Comparison of ENCODE assay signal across 1 cellular context in the genomic region with DNA sequence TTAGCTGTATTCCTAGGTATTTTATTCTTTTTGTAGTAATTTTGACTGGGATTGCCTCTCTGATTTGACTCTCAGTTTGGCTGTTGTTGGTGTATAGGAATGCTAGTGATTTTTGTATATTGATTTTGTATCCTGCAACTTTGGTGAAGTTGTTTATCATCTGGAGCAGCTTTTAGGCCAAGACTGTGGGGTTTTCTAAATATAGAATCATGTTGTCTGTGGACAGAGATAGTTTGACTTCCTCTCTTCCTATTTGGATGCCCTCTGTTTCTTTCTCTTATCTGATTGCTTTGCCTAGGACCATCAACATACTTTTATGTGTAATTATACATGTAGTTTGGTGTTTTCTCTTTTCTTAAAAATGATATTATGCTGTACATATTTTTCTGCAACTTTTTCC.
A peak's percentile ranks its signal among the peaks of the same experiment; 100 is the strongest.
TF ChIP-seq lines count a peak whose summit lies in the region.

No MANE protein-coding gene starts in this region.

TF ChIP-seq in K562, 482 proteins besides CTCF, POLR2A, EP300 and RAD21 (continued from another document and continues in another):
- TF ChIP-seq, protein P1, sequence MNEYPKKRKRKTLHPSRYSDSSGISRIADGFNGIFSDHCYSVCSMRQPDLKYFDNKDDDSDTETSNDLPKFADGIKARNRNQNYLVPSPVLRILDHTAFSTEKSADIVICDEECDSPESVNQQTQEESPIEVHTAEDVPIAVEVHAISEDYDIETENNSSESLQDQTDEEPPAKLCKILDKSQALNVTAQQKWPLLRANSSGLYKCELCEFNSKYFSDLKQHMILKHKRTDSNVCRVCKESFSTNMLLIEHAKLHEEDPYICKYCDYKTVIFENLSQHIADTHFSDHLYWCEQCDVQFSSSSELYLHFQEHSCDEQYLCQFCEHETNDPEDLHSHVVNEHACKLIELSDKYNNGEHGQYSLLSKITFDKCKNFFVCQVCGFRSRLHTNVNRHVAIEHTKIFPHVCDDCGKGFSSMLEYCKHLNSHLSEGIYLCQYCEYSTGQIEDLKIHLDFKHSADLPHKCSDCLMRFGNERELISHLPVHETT (CRISPR knock-in tag; conservative IDR thresholded peaks at IDR 0.05 in 1 of 2, IDR thresholded peaks at IDR 0.05 in 1 of 2), result no peak
- TF ChIP-seq ZZZ3 (IDR thresholded peaks at IDR 0.05) (no peak), NR1H2 (CRISPR knock-in tag; IDR thresholded peaks at IDR 0.05) (no peak), ZNF830 (CRISPR knock-in tag; IDR thresholded peaks at IDR 0.05) (no peak), HDAC1 (IDR thresholded peaks at IDR 0.05) (peak in 1 of 2 experiments; percentile 59; a peak in 2 of 4 replicates), TEAD4 (IDR thresholded peaks at IDR 0.05; ENCODE audit: low read length) (peak; percentile 82), TEAD4 (CRISPR knock-in tag; IDR thresholded peaks at IDR 0.05; ENCODE audit: borderline replicate concordance) (no peak), GATAD2B (IDR thresholded peaks at IDR 0.05; ENCODE audit: borderline replicate concordance) (no peak), FUS (optimal IDR thresholded peaks at IDR 0.05; ENCODE audit: low read depth, low read length) (no peak), SP2 (IDR thresholded peaks at IDR 0.05; ENCODE audit: extremely low read depth, low read depth, low read length, poor library complexity, severe bottlenecking) (no peak), MIER1 (IDR thresholded peaks at IDR 0.05; ENCODE audit: low read depth) (no peak), ZNF431 (CRISPR knock-in tag; IDR thresholded peaks at IDR 0.05) (no peak), SIRT6 (IDR thresholded peaks at IDR 0.05; ENCODE audit: low read depth, low read length) (no peak), SMC3 (conservative IDR thresholded peaks at IDR 0.05; ENCODE audit: insufficient read depth, low read depth, low read length) (no peak), PCBP1 (IDR thresholded peaks at IDR 0.05; ENCODE audit: low read depth, low read length, poor library complexity, severe bottlenecking) (no peak), GTF2A2 (tag; IDR thresholded peaks at IDR 0.05) (no peak), NR2C1 (IDR thresholded peaks at IDR 0.05) (0 out of 2 replicates have a peak, but pooled peaks have one; percentile 30), NR2C1 (tag; IDR thresholded peaks at IDR 0.05) (no peak), BMI1 (IDR thresholded peaks at IDR 0.05; ENCODE audit: low read length) (no peak), KLF10 (CRISPR knock-in tag; IDR thresholded peaks at IDR 0.05) (no peak), TFAM (CRISPR knock-in tag; conservative IDR thresholded peaks at IDR 0.05) (no peak)
- TF ChIP-seq, protein P2, sequence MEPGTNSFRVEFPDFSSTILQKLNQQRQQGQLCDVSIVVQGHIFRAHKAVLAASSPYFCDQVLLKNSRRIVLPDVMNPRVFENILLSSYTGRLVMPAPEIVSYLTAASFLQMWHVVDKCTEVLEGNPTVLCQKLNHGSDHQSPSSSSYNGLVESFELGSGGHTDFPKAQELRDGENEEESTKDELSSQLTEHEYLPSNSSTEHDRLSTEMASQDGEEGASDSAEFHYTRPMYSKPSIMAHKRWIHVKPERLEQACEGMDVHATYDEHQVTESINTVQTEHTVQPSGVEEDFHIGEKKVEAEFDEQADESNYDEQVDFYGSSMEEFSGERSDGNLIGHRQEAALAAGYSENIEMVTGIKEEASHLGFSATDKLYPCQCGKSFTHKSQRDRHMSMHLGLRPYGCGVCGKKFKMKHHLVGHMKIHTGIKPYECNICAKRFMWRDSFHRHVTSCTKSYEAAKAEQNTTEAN (CRISPR knock-in tag; IDR thresholded peaks at IDR 0.05), result no peak
- TF ChIP-seq, protein P3, sequence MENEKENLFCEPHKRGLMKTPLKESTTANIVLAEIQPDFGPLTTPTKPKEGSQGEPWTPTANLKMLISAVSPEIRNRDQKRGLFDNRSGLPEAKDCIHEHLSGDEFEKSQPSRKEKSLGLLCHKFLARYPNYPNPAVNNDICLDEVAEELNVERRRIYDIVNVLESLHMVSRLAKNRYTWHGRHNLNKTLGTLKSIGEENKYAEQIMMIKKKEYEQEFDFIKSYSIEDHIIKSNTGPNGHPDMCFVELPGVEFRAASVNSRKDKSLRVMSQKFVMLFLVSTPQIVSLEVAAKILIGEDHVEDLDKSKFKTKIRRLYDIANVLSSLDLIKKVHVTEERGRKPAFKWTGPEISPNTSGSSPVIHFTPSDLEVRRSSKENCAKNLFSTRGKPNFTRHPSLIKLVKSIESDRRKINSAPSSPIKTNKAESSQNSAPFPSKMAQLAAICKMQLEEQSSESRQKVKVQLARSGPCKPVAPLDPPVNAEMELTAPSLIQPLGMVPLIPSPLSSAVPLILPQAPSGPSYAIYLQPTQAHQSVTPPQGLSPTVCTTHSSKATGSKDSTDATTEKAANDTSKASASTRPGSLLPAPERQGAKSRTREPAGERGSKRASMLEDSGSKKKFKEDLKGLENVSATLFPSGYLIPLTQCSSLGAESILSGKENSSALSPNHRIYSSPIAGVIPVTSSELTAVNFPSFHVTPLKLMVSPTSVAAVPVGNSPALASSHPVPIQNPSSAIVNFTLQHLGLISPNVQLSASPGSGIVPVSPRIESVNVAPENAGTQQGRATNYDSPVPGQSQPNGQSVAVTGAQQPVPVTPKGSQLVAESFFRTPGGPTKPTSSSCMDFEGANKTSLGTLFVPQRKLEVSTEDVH (IDR thresholded peaks at IDR 0.05; ENCODE audit: low read depth, partially characterized antibody), result no peak
- TF ChIP-seq, protein P4, sequence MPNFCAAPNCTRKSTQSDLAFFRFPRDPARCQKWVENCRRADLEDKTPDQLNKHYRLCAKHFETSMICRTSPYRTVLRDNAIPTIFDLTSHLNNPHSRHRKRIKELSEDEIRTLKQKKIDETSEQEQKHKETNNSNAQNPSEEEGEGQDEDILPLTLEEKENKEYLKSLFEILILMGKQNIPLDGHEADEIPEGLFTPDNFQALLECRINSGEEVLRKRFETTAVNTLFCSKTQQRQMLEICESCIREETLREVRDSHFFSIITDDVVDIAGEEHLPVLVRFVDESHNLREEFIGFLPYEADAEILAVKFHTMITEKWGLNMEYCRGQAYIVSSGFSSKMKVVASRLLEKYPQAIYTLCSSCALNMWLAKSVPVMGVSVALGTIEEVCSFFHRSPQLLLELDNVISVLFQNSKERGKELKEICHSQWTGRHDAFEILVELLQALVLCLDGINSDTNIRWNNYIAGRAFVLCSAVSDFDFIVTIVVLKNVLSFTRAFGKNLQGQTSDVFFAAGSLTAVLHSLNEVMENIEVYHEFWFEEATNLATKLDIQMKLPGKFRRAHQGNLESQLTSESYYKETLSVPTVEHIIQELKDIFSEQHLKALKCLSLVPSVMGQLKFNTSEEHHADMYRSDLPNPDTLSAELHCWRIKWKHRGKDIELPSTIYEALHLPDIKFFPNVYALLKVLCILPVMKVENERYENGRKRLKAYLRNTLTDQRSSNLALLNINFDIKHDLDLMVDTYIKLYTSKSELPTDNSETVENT (CRISPR knock-in tag; IDR thresholded peaks at IDR 0.05), result no peak
- TF ChIP-seq, protein P5, sequence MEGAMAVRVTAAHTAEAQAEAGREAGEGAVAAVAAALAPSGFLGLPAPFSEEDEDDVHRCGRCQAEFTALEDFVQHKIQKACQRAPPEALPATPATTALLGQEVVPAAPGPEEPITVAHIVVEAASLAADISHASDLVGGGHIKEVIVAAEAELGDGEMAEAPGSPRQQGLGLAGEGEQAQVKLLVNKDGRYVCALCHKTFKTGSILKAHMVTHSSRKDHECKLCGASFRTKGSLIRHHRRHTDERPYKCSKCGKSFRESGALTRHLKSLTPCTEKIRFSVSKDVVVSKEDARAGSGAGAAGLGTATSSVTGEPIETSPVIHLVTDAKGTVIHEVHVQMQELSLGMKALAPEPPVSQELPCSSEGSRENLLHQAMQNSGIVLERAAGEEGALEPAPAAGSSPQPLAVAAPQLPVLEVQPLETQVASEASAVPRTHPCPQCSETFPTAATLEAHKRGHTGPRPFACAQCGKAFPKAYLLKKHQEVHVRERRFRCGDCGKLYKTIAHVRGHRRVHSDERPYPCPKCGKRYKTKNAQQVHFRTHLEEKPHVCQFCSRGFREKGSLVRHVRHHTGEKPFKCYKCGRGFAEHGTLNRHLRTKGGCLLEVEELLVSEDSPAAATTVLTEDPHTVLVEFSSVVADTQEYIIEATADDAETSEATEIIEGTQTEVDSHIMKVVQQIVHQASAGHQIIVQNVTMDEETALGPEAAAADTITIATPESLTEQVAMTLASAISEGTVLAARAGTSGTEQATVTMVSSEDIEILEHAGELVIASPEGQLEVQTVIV (CRISPR knock-in tag; IDR thresholded peaks at IDR 0.05; ENCODE audit: borderline replicate concordance), result no peak
- TF ChIP-seq, protein P6, sequence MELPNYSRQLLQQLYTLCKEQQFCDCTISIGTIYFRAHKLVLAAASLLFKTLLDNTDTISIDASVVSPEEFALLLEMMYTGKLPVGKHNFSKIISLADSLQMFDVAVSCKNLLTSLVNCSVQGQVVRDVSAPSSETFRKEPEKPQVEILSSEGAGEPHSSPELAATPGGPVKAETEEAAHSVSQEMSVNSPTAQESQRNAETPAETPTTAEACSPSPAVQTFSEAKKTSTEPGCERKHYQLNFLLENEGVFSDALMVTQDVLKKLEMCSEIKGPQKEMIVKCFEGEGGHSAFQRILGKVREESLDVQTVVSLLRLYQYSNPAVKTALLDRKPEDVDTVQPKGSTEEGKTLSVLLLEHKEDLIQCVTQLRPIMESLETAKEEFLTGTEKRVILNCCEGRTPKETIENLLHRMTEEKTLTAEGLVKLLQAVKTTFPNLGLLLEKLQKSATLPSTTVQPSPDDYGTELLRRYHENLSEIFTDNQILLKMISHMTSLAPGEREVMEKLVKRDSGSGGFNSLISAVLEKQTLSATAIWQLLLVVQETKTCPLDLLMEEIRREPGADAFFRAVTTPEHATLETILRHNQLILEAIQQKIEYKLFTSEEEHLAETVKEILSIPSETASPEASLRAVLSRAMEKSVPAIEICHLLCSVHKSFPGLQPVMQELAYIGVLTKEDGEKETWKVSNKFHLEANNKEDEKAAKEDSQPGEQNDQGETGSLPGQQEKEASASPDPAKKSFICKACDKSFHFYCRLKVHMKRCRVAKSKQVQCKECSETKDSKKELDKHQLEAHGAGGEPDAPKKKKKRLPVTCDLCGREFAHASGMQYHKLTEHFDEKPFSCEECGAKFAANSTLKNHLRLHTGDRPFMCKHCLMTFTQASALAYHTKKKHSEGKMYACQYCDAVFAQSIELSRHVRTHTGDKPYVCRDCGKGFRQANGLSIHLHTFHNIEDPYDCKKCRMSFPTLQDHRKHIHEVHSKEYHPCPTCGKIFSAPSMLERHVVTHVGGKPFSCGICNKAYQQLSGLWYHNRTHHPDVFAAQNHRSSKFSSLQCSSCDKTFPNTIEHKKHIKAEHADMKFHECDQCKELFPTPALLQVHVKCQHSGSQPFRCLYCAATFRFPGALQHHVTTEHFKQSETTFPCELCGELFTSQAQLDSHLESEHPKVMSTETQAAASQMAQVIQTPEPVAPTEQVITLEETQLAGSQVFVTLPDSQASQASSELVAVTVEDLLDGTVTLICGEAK (IDR thresholded peaks at IDR 0.05), result no peak
- TF ChIP-seq, protein P6 (CRISPR knock-in tag; IDR thresholded peaks at IDR 0.05), result no peak
- TF ChIP-seq, protein P7, sequence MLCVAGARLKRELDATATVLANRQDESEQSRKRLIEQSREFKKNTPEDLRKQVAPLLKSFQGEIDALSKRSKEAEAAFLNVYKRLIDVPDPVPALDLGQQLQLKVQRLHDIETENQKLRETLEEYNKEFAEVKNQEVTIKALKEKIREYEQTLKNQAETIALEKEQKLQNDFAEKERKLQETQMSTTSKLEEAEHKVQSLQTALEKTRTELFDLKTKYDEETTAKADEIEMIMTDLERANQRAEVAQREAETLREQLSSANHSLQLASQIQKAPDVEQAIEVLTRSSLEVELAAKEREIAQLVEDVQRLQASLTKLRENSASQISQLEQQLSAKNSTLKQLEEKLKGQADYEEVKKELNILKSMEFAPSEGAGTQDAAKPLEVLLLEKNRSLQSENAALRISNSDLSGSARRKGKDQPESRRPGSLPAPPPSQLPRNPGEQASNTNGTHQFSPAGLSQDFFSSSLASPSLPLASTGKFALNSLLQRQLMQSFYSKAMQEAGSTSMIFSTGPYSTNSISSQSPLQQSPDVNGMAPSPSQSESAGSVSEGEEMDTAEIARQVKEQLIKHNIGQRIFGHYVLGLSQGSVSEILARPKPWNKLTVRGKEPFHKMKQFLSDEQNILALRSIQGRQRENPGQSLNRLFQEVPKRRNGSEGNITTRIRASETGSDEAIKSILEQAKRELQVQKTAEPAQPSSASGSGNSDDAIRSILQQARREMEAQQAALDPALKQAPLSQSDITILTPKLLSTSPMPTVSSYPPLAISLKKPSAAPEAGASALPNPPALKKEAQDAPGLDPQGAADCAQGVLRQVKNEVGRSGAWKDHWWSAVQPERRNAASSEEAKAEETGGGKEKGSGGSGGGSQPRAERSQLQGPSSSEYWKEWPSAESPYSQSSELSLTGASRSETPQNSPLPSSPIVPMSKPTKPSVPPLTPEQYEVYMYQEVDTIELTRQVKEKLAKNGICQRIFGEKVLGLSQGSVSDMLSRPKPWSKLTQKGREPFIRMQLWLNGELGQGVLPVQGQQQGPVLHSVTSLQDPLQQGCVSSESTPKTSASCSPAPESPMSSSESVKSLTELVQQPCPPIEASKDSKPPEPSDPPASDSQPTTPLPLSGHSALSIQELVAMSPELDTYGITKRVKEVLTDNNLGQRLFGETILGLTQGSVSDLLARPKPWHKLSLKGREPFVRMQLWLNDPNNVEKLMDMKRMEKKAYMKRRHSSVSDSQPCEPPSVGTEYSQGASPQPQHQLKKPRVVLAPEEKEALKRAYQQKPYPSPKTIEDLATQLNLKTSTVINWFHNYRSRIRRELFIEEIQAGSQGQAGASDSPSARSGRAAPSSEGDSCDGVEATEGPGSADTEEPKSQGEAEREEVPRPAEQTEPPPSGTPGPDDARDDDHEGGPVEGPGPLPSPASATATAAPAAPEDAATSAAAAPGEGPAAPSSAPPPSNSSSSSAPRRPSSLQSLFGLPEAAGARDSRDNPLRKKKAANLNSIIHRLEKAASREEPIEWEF (CRISPR knock-in tag; IDR thresholded peaks at IDR 0.05), result peak; percentile 50; the same call in 1 of the 2 replicates
